ENCODE assay signal across 28 cellular contexts in the genomic region with DNA sequence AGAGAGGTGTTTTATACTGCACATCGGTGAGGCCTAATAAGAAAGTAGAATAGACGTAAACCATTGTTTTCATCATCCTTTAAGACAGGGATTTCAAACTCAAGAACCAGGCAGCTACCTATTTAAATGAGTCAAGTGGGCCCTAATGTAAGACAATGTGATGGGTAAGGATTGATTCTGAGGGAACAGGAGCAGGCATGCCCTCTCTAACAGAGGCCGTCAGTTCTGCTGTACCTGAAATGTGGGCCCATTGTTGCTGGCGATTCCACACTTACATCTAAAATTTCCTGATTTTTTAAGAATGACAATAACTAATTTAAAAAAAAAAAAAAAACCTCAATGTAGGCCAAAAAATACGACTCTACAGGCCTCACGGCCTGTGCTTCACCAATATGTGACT.
A peak's percentile ranks its signal among the peaks of the same experiment; 100 is the strongest.
DNase-seq lines count a peak whose midpoint lies in the region; ATAC-seq and TF ChIP-seq lines count a peak whose summit lies in the region.
"Had no signal": no experiment of that assay in that cellular context is flagged by ENCODE, and none has a peak within 500 bp of the region (broad histone marks: within the 10 kb centered on the region; RNA-seq: fewer than 3 reads in every experiment).

No MANE protein-coding gene starts in this region.

- H4K8ac ChIP-seq in trophoblast cell (ENCODE audit: low read depth, low read length) = no peak overlapping the region

- H3K79me2 ChIP-seq in OCI-LY3 (ENCODE audit: low read length) (peaks cover 14% of the 10 kb centered on the region), trophoblast cell (ENCODE audit: control insufficient read depth, insufficient read depth, low read length, poor library complexity) (no peaks in the 10 kb centered on the region)

- H3K9me3 Mint-ChIP-seq in activated naive CD8-positive, alpha-beta T cell treated with anti-CD3 and anti-CD28 coated beads for 36 hours = no peaks in the 10 kb centered on the region
- H3K9me3 Mint-ChIP-seq: CD8-positive, alpha-beta memory T cell had no signal

- no peaks in the 10 kb centered on the region for H3K4me1 ChIP-seq in HUES6 (ENCODE audit: control insufficient read depth, insufficient read depth, low read length)
- peaks cover 65% of the 10 kb centered on the region for H3K4me1 ChIP-seq in OCI-LY3 (ENCODE audit: low read length)
- no peaks in the 10 kb centered on the region for H3K4me1 ChIP-seq in trophoblast cell (ENCODE audit: control insufficient read depth in 1 of 2, insufficient read depth in 2 of 2, low read length in 2 of 2)
- H3K4me1 ChIP-seq: Peyer's patch had no signal

- no peaks in the 10 kb centered on the region for H3K79me1 ChIP-seq in trophoblast cell (ENCODE audit: low read length)

- H3K4me1 Mint-ChIP-seq in activated naive CD8-positive, alpha-beta T cell treated with anti-CD3 and anti-CD28 coated beads for 36 hours = no peaks in the 10 kb centered on the region
- H3K4me1 Mint-ChIP-seq: CD8-positive, alpha-beta memory T cell had no signal

- peak overlapping the region; percentile 34; the same call in 1 of the 2 replicates for H3K27ac ChIP-seq in HUES6 (ENCODE audit: low read depth, low read length)
- H3K27ac ChIP-seq in OCI-LY3 (ENCODE audit: low read length) = peak overlapping the region; percentile 100
- no peak overlapping the region for H3K27ac ChIP-seq in trophoblast cell (ENCODE audit: low read depth, low read length)
- H3K27ac ChIP-seq: C4-2B, HL-60, Peyer's patch had no signal

- H4K20me1 ChIP-seq in OCI-LY3 (ENCODE audit: insufficient read depth, low read length) = no peaks in the 10 kb centered on the region

- no peak overlapping the region for H3K27ac Mint-ChIP-seq in activated naive CD8-positive, alpha-beta T cell treated with anti-CD3 and anti-CD28 coated beads for 36 hours

- no peak overlapping the region for H3K14ac ChIP-seq in trophoblast cell (ENCODE audit: low read length)

- TF ChIP-seq CTCF in OCI-LY3 (IDR thresholded peaks at IDR 0.05; ENCODE audit: low read depth, low read length) = no peak

- ATAC-seq in esophagus mucosa = peak; percentile 20
- no peak for ATAC-seq in GM19463 (IDR thresholded peaks at IDR 0.05; ENCODE audit: unreplicated experiment)
- no peak for ATAC-seq in GM19467 (IDR thresholded peaks at IDR 0.05; ENCODE audit: unreplicated experiment)
- ATAC-seq: K562 had no signal

- no peak overlapping the region for H3K18ac ChIP-seq in trophoblast cell (ENCODE audit: low read length)

- H3K27me3 ChIP-seq in HUES6 (ENCODE audit: control insufficient read depth, insufficient read depth, low read length) = no peaks in the 10 kb centered on the region
- H3K27me3 ChIP-seq in OCI-LY3 (ENCODE audit: low read depth, low read length) = no peaks in the 10 kb centered on the region
- H3K27me3 ChIP-seq in trophoblast cell (ENCODE audit: insufficient read depth, low read length) = no peaks in the 10 kb centered on the region
- H3K27me3 ChIP-seq: Peyer's patch had no signal

- no peak overlapping the region for H2BK5ac ChIP-seq in trophoblast cell (ENCODE audit: low read depth, low read length, poor library complexity)

- H2AFZ ChIP-seq in OCI-LY3 (ENCODE audit: low read depth, low read length) = no peak overlapping the region
- H2AFZ ChIP-seq in trophoblast cell (ENCODE audit: insufficient read depth, low read length, poor library complexity) = no peak overlapping the region

- H4K91ac ChIP-seq in trophoblast cell (ENCODE audit: low read depth, low read length) = peak overlapping the region; percentile 5

- H3K4me2 ChIP-seq in OCI-LY3 (ENCODE audit: low read length) (peak overlapping the region; percentile 68), trophoblast cell (ENCODE audit: low read length) (no peak overlapping the region)
- H3K4me2 ChIP-seq: SK-N-SH had no signal

- H3K27me3 Mint-ChIP-seq in activated naive CD8-positive, alpha-beta T cell treated with anti-CD3 and anti-CD28 coated beads for 36 hours = no peaks in the 10 kb centered on the region
- H3K27me3 Mint-ChIP-seq: CD8-positive, alpha-beta memory T cell had no signal

- H3K4me3 ChIP-seq in HUES6 (ENCODE audit: low read depth, low read length) (no peak overlapping the region), OCI-LY3 (ENCODE audit: low read length) (peak overlapping the region; percentile 42), trophoblast cell (ENCODE audit: low read depth, low read length) (no peak overlapping the region)
- H3K4me3 ChIP-seq: K562, Peyer's patch had no signal

- peaks cover 24% of the 10 kb centered on the region for H3K36me3 Mint-ChIP-seq in activated naive CD8-positive, alpha-beta T cell treated with anti-CD3 and anti-CD28 coated beads for 36 hours

- no peak overlapping the region for H3K23ac ChIP-seq in trophoblast cell (ENCODE audit: low read length)

- no peak overlapping the region for H4K12ac ChIP-seq in trophoblast cell (ENCODE audit: low read depth, low read length)

- H2BK120ac ChIP-seq in trophoblast cell (ENCODE audit: insufficient read depth, low read length, poor library complexity) = no peak overlapping the region

- H2BK12ac ChIP-seq in trophoblast cell (ENCODE audit: low read length) = no peak overlapping the region

- no peaks in the 10 kb centered on the region for H3K9me3 ChIP-seq in HUES6 (ENCODE audit: control insufficient read depth, insufficient read depth, low read depth, low read length)
- H3K9me3 ChIP-seq in OCI-LY3 (ENCODE audit: insufficient read depth, low read length) = no peaks in the 10 kb centered on the region
- H3K9me3 ChIP-seq in trophoblast cell (ENCODE audit: insufficient read depth, low read depth, low read length) = no peaks in the 10 kb centered on the region
- H3K9me3 ChIP-seq: Peyer's patch, SK-N-SH had no signal

- no CpG with 5 or more reads among the region's 6 CpGs for WGBS in trophoblast cell (ENCODE audit: extremely low coverage, insufficient coverage, insufficient read length)

- H3K9ac ChIP-seq in HUES6 (ENCODE audit: low read length) (no peak overlapping the region), OCI-LY3 (ENCODE audit: low read length) (peak overlapping the region; percentile 96), trophoblast cell (ENCODE audit: low read length) (no peak overlapping the region)
- H3K9ac ChIP-seq: SK-N-SH had no signal

- H3K36me3 ChIP-seq in HUES6 (ENCODE audit: control insufficient read depth, insufficient read depth, low read length) (peaks cover 80% of the 10 kb centered on the region), OCI-LY3 (replicated peaks; ENCODE audit: low read depth, low read length) (peaks cover 29% of the 10 kb centered on the region), trophoblast cell (ENCODE audit: control insufficient read depth in 1 of 2, insufficient read depth in 2 of 2, low read length in 2 of 2) (peaks cover 19 to 23% of the 10 kb centered on the region in 2 experiments)

- DNase-seq in trophoblast cell = no peak
- no peak for DNase-seq in activated naive CD8-positive, alpha-beta T cell treated with anti-CD3 and anti-CD28 coated beads for 36 hours
- DNase-seq: CD8-positive, alpha-beta memory T cell; DMS 273 treated with DMSO at 0.1 percent for 48 hours; DMS79; EL; GDM1; H7; Kasumi-1; NCI-H1092 treated with DMSO at 0.1 percent for 48 hours; NCI-H1436 treated with DMSO at 0.1 percent for 48 hours; NCI-H187 treated with DMSO at 0.1 percent for 48 hours; NCI-H446 treated with DMSO at 0.1 percent for 48 hours; NCI-H526; NCI-H82; NK-92 treated with Interleukin-12 subunit alpha and Interleukin-12 subunit beta, amount 100 ng/mL, for 24 hours; Peyer's patch; SIG-M5; SK-N-SH; SW 1271 had no signal

- H3K4ac ChIP-seq in trophoblast cell (ENCODE audit: low read depth, low read length) = no peak overlapping the region

- no peak overlapping the region for H2AK5ac ChIP-seq in trophoblast cell (ENCODE audit: low read length)

- H3K4me3 Mint-ChIP-seq in activated naive CD8-positive, alpha-beta T cell treated with anti-CD3 and anti-CD28 coated beads for 36 hours = no peak overlapping the region
- H3K4me3 Mint-ChIP-seq: CD8-positive, alpha-beta memory T cell had no signal
